24 cellular contexts compared by ENCODE assay signal in the genomic region with DNA sequence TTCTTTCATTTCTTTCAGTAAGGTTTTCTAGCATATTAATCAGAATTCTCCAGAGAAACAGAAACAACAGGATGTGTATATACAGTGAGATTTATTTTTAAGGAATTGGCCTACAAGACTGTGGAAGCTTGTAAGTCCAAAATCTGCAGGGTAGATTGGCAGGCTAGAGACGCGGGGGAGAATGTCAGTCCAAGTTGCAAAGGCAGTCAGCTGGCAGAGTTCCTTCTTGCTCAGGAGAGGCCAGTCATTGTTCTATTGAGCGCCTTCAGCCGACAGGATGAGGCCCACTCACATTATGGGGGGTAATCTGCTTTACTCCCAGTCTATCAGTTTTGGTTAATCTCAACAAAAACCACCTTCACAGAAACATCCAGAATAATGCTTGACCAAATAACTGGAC.
DNase-seq lines count a peak whose midpoint lies in the region; ATAC-seq and TF ChIP-seq lines count a peak whose summit lies in the region.
"Had no signal": no experiment of that assay in that cellular context is flagged by ENCODE, and none has a peak within 500 bp of the region (broad histone marks: within the 10 kb centered on the region; RNA-seq: fewer than 3 reads in every experiment).

No MANE protein-coding gene starts in this region.

- ATAC-seq in HG03565 (IDR thresholded peaks at IDR 0.05; ENCODE audit: unreplicated experiment): no peak
- ATAC-seq: A549, GM12878 had no signal

- peaks cover 35% of the 10 kb centered on the region for H3K4me1 ChIP-seq in testis
- H3K4me1 ChIP-seq: A549, BE2C, HAP-1 had no signal

- no peak overlapping the region for H3K27ac Mint-ChIP-seq in activated T-helper 1 cell treated with anti-CD3 and anti-CD28 coated beads, Interleukin-12 subunit alpha, Interleukin-12 subunit beta, Interleukin-2, Interleukin-4 antibody, amounts not matched to agents 30 ng/mL and 10 ng/mL and 1 ng/mL, durations not matched to agents 14 hours and 24 hours and 36 hours
- H3K27ac Mint-ChIP-seq in endothelial cell (ENCODE audit: unreplicated experiment): no peak overlapping the region
- H3K27ac Mint-ChIP-seq: CD14-positive monocyte; CD4-positive, alpha-beta T cell; CD8-positive, alpha-beta memory T cell; HFFc6 had no signal

- DNase-seq in astrocyte of the hippocampus (ENCODE audit: low read depth, low spot score): peak; percentile 25
- peak; percentile 4 for DNase-seq in left kidney (ENCODE audit: low read depth, low spot score)
- DNase-seq in testis: peak; percentile 90
- DNase-seq in cerebellar nuclear complex (lab: John Stamatoyannopoulos, UW): no peak
- no peak for DNase-seq in activated T-helper 1 cell treated with anti-CD3 and anti-CD28 coated beads, Interleukin-12 subunit alpha, Interleukin-12 subunit beta, Interleukin-2, Interleukin-4 antibody, amounts not matched to agents 30 ng/mL and 10 ng/mL and 1 ng/mL, durations not matched to agents 14 hours and 24 hours and 36 hours (ENCODE audit: low spot score)
- DNase-seq in endothelial cell (ENCODE audit: low spot score): no peak
- DNase-seq: 8988T; ACHN; AML-193; BE2C; CD4-positive, alpha-beta T cell; CD8-positive, alpha-beta memory T cell; DMS 273 treated with DMSO at 0.1 percent for 48 hours; DMS79; EL; GDM1; GOT3; HFFc6 had no signal

- TF ChIP-seq CTCF in testis (IDR thresholded peaks at IDR 0.05) (no peak), endothelial cell (IDR thresholded peaks at IDR 0.05; ENCODE audit: unreplicated experiment) (no peak)

- intact Hi-C loops in testis (cut with DNase I; ENCODE audit: low total_unique reads): no loop called here
- intact Hi-C loops in activated T-helper 1 cell treated with anti-CD3 and anti-CD28 coated beads, Interleukin-12 subunit alpha, Interleukin-12 subunit beta, Interleukin-2, Interleukin-4 antibody, amounts not matched to agents 30 ng/mL and 10 ng/mL and 1 ng/mL, durations not matched to agents 14 hours and 24 hours and 36 hours (cut with micrococcal nuclease): no loop called here

- no peak overlapping the region for H3K4me3 ChIP-seq in testis
- H3K4me3 ChIP-seq: A549; BLaER1 treated with 17β-estradiol and CSF1 and Interleukin-3, amounts not matched to agents 10 nM and 100 nM; GM12878; HAP-1 had no signal

- no peak for TF ChIP-seq POLR2A in testis (IDR thresholded peaks at IDR 0.05)

- peaks cover 3% of the 10 kb centered on the region for H3K27me3 Mint-ChIP-seq in activated T-helper 1 cell treated with anti-CD3 and anti-CD28 coated beads, Interleukin-12 subunit alpha, Interleukin-12 subunit beta, Interleukin-2, Interleukin-4 antibody, amounts not matched to agents 30 ng/mL and 10 ng/mL and 1 ng/mL, durations not matched to agents 14 hours and 24 hours and 36 hours (ENCODE audit: insufficient read depth)
- H3K27me3 Mint-ChIP-seq in endothelial cell (ENCODE audit: unreplicated experiment): peaks cover 6% of the 10 kb centered on the region

- no peaks in the 10 kb centered on the region for H3K9me3 ChIP-seq in testis
- H3K9me3 ChIP-seq: A549, BE2C, HAP-1 had no signal

- H3K4me3 Mint-ChIP-seq in activated T-helper 1 cell treated with anti-CD3 and anti-CD28 coated beads, Interleukin-12 subunit alpha, Interleukin-12 subunit beta, Interleukin-2, Interleukin-4 antibody, amounts not matched to agents 30 ng/mL and 10 ng/mL and 1 ng/mL, durations not matched to agents 14 hours and 24 hours and 36 hours: no peak overlapping the region
- H3K4me3 Mint-ChIP-seq in endothelial cell (ENCODE audit: unreplicated experiment): no peak overlapping the region
- H3K4me3 Mint-ChIP-seq: CD14-positive monocyte; CD4-positive, alpha-beta T cell; CD8-positive, alpha-beta memory T cell; HFFc6 had no signal

- peaks cover 4% of the 10 kb centered on the region for H3K9me3 Mint-ChIP-seq in activated T-helper 1 cell treated with anti-CD3 and anti-CD28 coated beads, Interleukin-12 subunit alpha, Interleukin-12 subunit beta, Interleukin-2, Interleukin-4 antibody, amounts not matched to agents 30 ng/mL and 10 ng/mL and 1 ng/mL, durations not matched to agents 14 hours and 24 hours and 36 hours
- no peaks in the 10 kb centered on the region for H3K9me3 Mint-ChIP-seq in endothelial cell (ENCODE audit: unreplicated experiment)
- H3K9me3 Mint-ChIP-seq: HFFc6 had no signal

- H3K27me3 ChIP-seq in testis: no peaks in the 10 kb centered on the region
- H3K27me3 ChIP-seq: BE2C; BLaER1 treated with 17β-estradiol and CSF1 and Interleukin-3, amounts not matched to agents 10 nM and 100 nM had no signal

- WGBS in testis, 2 donors: 52 to 56% methylated on average over 4 of the region's 4 CpGs

- no peaks in the 10 kb centered on the region for H3K4me1 Mint-ChIP-seq in activated T-helper 1 cell treated with anti-CD3 and anti-CD28 coated beads, Interleukin-12 subunit alpha, Interleukin-12 subunit beta, Interleukin-2, Interleukin-4 antibody, amounts not matched to agents 30 ng/mL and 10 ng/mL and 1 ng/mL, durations not matched to agents 14 hours and 24 hours and 36 hours (ENCODE audit: low read depth)
- H3K4me1 Mint-ChIP-seq in endothelial cell (ENCODE audit: unreplicated experiment): peaks cover 7% of the 10 kb centered on the region
- H3K4me1 Mint-ChIP-seq: CD14-positive monocyte; CD8-positive, alpha-beta memory T cell had no signal

- no peaks in the 10 kb centered on the region for H3K36me3 ChIP-seq in testis (ENCODE audit: low read depth, missing control alignments)
- H3K36me3 ChIP-seq: BE2C; BLaER1 treated with 17β-estradiol and CSF1 and Interleukin-3, amounts not matched to agents 10 nM and 100 nM; HAP-1 had no signal

- no peaks in the 10 kb centered on the region for H3K36me3 Mint-ChIP-seq in activated T-helper 1 cell treated with anti-CD3 and anti-CD28 coated beads, Interleukin-12 subunit alpha, Interleukin-12 subunit beta, Interleukin-2, Interleukin-4 antibody, amounts not matched to agents 30 ng/mL and 10 ng/mL and 1 ng/mL, durations not matched to agents 14 hours and 24 hours and 36 hours (ENCODE audit: low read depth)
- H3K36me3 Mint-ChIP-seq in endothelial cell (ENCODE audit: low read depth, unreplicated experiment): no peaks in the 10 kb centered on the region
- H3K36me3 Mint-ChIP-seq: CD14-positive monocyte; CD8-positive, alpha-beta memory T cell had no signal

- H3K27ac ChIP-seq in testis: peak overlapping the region in 1 of 2 donors; percentile 37
- H3K27ac ChIP-seq: A549; BLaER1 treated with 17β-estradiol and CSF1 and Interleukin-3, amounts not matched to agents 10 nM and 100 nM had no signal

Comparison
In these comparisons a context has a peak if more than half of its experiments do, and no peak if none do; other contexts are left out.
1. DNase-seq: peak in astrocyte of the hippocampus (single experiment), left kidney (single experiment) and testis (single experiment); none in cerebellar nuclear complex (0 of 2), activated T-helper 1 cell treated with anti-CD3 and anti-CD28 coated beads, Interleukin-12 subunit alpha, Interleukin-12 subunit beta, Interleukin-2, Interleukin-4 antibody, amounts not matched to agents 30 ng/mL and 10 ng/mL and 1 ng/mL, durations not matched to agents 14 hours and 24 hours and 36 hours (single experiment) and endothelial cell (single experiment).